Comparison of ENCODE assay signal across 17 cellular contexts in the genomic region with DNA sequence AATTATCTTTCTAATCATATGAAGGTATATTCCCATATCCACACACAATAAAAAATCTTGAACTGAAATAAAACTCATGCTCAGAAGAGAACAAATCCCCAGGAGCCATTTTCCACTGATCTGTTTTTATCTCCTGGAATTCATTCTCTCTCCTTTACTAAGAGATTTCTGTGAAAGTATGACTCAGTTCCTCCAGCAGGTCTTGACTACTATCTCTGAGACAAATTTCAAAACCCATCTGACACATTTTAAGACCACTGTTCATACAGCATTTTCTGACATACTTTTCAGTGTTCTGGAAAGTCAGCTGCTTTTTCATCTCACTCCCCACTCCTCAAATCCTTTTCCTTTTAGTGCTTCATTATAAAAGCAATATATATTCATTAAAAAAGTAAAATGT.
A peak's percentile ranks its signal among the peaks of the same experiment; 100 is the strongest.
DNase-seq lines count a peak whose midpoint lies in the region; ATAC-seq and TF ChIP-seq lines count a peak whose summit lies in the region.
"Had no signal": no experiment of that assay in that cellular context is flagged by ENCODE, and none has a peak within 500 bp of the region (broad histone marks: within the 10 kb centered on the region; RNA-seq: fewer than 3 reads in every experiment).

No MANE protein-coding gene starts in this region.

- no peak overlapping the region for H2AK9ac ChIP-seq in IMR-90 (replicated peaks; ENCODE audit: low read depth, low read length, poor library complexity)

- H2BK120ac ChIP-seq in IMR-90 (ENCODE audit: low read depth, low read length), result no peak overlapping the region

- ATAC-seq in IMR-90 (ENCODE audit: low read depth), result peak; percentile 56
- no peak for ATAC-seq in GM21390 (IDR thresholded peaks at IDR 0.05; ENCODE audit: unreplicated experiment)
- ATAC-seq in Right ventricle myocardium inferior, result no peak
- ATAC-seq in HG03460 (IDR thresholded peaks at IDR 0.05; ENCODE audit: unreplicated experiment), result no peak
- ATAC-seq: body of pancreas had no signal

- H3K14ac ChIP-seq in IMR-90 (replicated peaks; ENCODE audit: low read depth, low read length), result no peak overlapping the region

- H3K4me3 ChIP-seq in IMR-90 (ENCODE audit: insufficient read depth, low read depth, low read length) (no peak overlapping the region), brain microvascular endothelial cell (ENCODE audit: low read depth, low read length) (no peak overlapping the region)
- H3K4me3 ChIP-seq: body of pancreas, Peyer's patch had no signal

- no TSS peak for BruUV-seq in IMR-90 (replicated peaks; lab: Mats Ljungman, UMichigan)

- POLR2A ChIA-PET in IMR-90 (lab: Charles Lee; ENCODE audit: unreplicated experiment), result no interaction called here

- peaks cover 2% of the 10 kb centered on the region for H3K4me1 ChIP-seq in IMR-90 (ENCODE audit: control insufficient read depth, insufficient read depth, low read length)
- H3K4me1 ChIP-seq: body of pancreas, Peyer's patch had no signal

- no peak for TF ChIP-seq RAD21 in IMR-90 (IDR thresholded peaks at IDR 0.05; ENCODE audit: low read length)

- no peak overlapping the region for H2BK5ac ChIP-seq in IMR-90 (ENCODE audit: low read depth, low read length, poor library complexity, severe bottlenecking)

- no peak overlapping the region for H2AK5ac ChIP-seq in IMR-90 (ENCODE audit: low read depth, low read length)

- H3K23ac ChIP-seq in IMR-90 (ENCODE audit: low read depth, low read length), result no peak overlapping the region

- H4K8ac ChIP-seq in IMR-90 (ENCODE audit: low read depth in 2 of 2, low read length in 2 of 2), result no peak overlapping the region

- H3K36me3 ChIP-seq in IMR-90 (ENCODE audit: control insufficient read depth, insufficient read depth, low read length) (no peaks in the 10 kb centered on the region), brain microvascular endothelial cell (replicated peaks) (no peaks in the 10 kb centered on the region)
- H3K36me3 ChIP-seq: Peyer's patch had no signal

- H3K27me3 Mint-ChIP-seq in mesothelial cell of epicardium (ENCODE audit: low read depth), result no peaks in the 10 kb centered on the region
- H3K27me3 Mint-ChIP-seq: activated CD4-positive, alpha-beta T cell treated with anti-CD3 and anti-CD28 coated beads, Interleukin-2, amount 10 ng/mL, durations not matched to agents 7 days and 5 days; B cell had no signal

- CTCF ChIA-PET in IMR-90 (lab: Yijun Ruan, JAX), result interaction anchor here (0.7 kb wide), 1 partner anchor 477 kb away, joined by 3 read pairs; no protein-coding TSS in a partner anchor

- no peak overlapping the region for H3K27ac ChIP-seq in IMR-90 (ENCODE audit: insufficient read depth, low read length)
- H3K27ac ChIP-seq in brain microvascular endothelial cell, result no peak overlapping the region
- H3K27ac ChIP-seq: body of pancreas, Peyer's patch had no signal

- no peak overlapping the region for H2BK20ac ChIP-seq in IMR-90 (ENCODE audit: low read depth, low read length)

- no peaks in the 10 kb centered on the region for H3K79me1 ChIP-seq in IMR-90 (ENCODE audit: low read depth in 1 of 2, low read length in 2 of 2)

- no peak for TF ChIP-seq POLR2A in IMR-90 (IDR thresholded peaks at IDR 0.05; ENCODE audit: low read depth, low read length)

- no peak overlapping the region for H4K91ac ChIP-seq in IMR-90 (ENCODE audit: insufficient read depth, low read depth, low read length)

- no peak overlapping the region for H3K18ac ChIP-seq in IMR-90 (ENCODE audit: low read depth, low read length)

- no peak overlapping the region for H3K9ac ChIP-seq in IMR-90 (ENCODE audit: low read depth, low read length)

- H4K20me1 ChIP-seq in IMR-90 (ENCODE audit: insufficient read depth, low read length), result no peaks in the 10 kb centered on the region

- in situ Hi-C loops in IMR-90 (cut with MboI; ENCODE audit: low sequenced_read_pairs), result no loop called here
- in situ Hi-C loops in brain microvascular endothelial cell (cut with HindIII; ENCODE audit: low pct_ligation_motif_present, low sequenced_read_pairs), result no loop called here

- H3K4me3 Mint-ChIP-seq in mesothelial cell of epicardium, result no peak overlapping the region
- H3K4me3 Mint-ChIP-seq: activated CD4-positive, alpha-beta T cell treated with anti-CD3 and anti-CD28 coated beads, Interleukin-2, amount 10 ng/mL, durations not matched to agents 7 days and 5 days; B cell had no signal

- H3K9me3 ChIP-seq in IMR-90 (ENCODE audit: control insufficient read depth, insufficient read depth, low read length), result no peaks in the 10 kb centered on the region
- H3K9me3 ChIP-seq: body of pancreas, Peyer's patch had no signal

- H3K27ac Mint-ChIP-seq in mesothelial cell of epicardium, result peak overlapping the region; percentile 86
- H3K27ac Mint-ChIP-seq: activated CD4-positive, alpha-beta T cell treated with anti-CD3 and anti-CD28 coated beads, Interleukin-2, amount 10 ng/mL, durations not matched to agents 7 days and 5 days; activated T-helper 2 cell treated with anti-CD3 and anti-CD28 coated beads, Interferon-gamma antibody, Interleukin-2, Interleukin-4, amounts not matched to agents 10 μg/mL and 5 μg/mL and 100 μg/mL, durations not matched to agents 14 hours and 24 hours and 36 hours; B cell had no signal

- DNase-seq in EH (ENCODE audit: low read depth), result peak; percentile 69
- peak; percentile 72 for DNase-seq in IMR-90
- peak; percentile 27 for DNase-seq in brain microvascular endothelial cell
- no peak for DNase-seq in mesothelial cell of epicardium (ENCODE audit: low spot score in 2 of 2, unreplicated experiment in 2 of 2)
- DNase-seq in cerebellum (ENCODE audit: low spot score), result no peak
- DNase-seq in Right ventricle myocardium inferior (ENCODE audit: missing footprints), result no peak
- DNase-seq: activated CD4-positive, alpha-beta T cell treated with anti-CD3 and anti-CD28 coated beads, Interleukin-2, amount 10 ng/mL, durations not matched to agents 7 days and 5 days; body of pancreas; Kasumi-1; kidney glomerular epithelial cell; NCI-H2029; NCI-H526; Peyer's patch had no signal

- intact Hi-C loops in IMR-90 (cut with micrococcal nuclease) (no loop called here), Right ventricle myocardium inferior (cut with DNase I) (no loop called here)

- H3K9me3 Mint-ChIP-seq in mesothelial cell of epicardium, result peaks cover 8% of the 10 kb centered on the region
- H3K9me3 Mint-ChIP-seq: activated CD4-positive, alpha-beta T cell treated with anti-CD3 and anti-CD28 coated beads, Interleukin-2, amount 10 ng/mL, durations not matched to agents 7 days and 5 days; activated T-helper 2 cell treated with anti-CD3 and anti-CD28 coated beads, Interferon-gamma antibody, Interleukin-2, Interleukin-4, amounts not matched to agents 10 μg/mL and 5 μg/mL and 100 μg/mL, durations not matched to agents 14 hours and 24 hours and 36 hours had no signal

- no peak overlapping the region for H3K4ac ChIP-seq in IMR-90 (ENCODE audit: low read depth, low read length)

- no peaks in the 10 kb centered on the region for H3K9me1 ChIP-seq in IMR-90 (ENCODE audit: insufficient read depth, low read length)

- no peak overlapping the region for H2AFZ ChIP-seq in IMR-90 (replicated peaks; ENCODE audit: low read length, poor library complexity)

- H3K36me3 Mint-ChIP-seq in mesothelial cell of epicardium, result no peaks in the 10 kb centered on the region

- dilution Hi-C loops in IMR-90 (cut with HindIII; ENCODE audit: low sequenced_read_pairs, unreplicated experiment), result no loop called here

- H3K4me2 ChIP-seq in IMR-90 (ENCODE audit: low read depth, low read length), result no peak overlapping the region

- H3K56ac ChIP-seq in IMR-90 (ENCODE audit: extremely low read depth, insufficient read depth, low read length), result no peak overlapping the region

- H3K27me3 ChIP-seq in IMR-90 (ENCODE audit: control insufficient read depth, insufficient read depth, low read length) (no peaks in the 10 kb centered on the region), brain microvascular endothelial cell (replicated peaks) (no peaks in the 10 kb centered on the region)
- H3K27me3 ChIP-seq: body of pancreas, Peyer's patch had no signal

- H2BK15ac ChIP-seq in IMR-90 (ENCODE audit: low read depth, low read length), result no peak overlapping the region

- H4K5ac ChIP-seq in IMR-90 (ENCODE audit: low read depth, low read length), result no peak overlapping the region

- H3K4me1 Mint-ChIP-seq in mesothelial cell of epicardium, result peaks cover 20% of the 10 kb centered on the region
- H3K4me1 Mint-ChIP-seq: B cell had no signal

- TF ChIP-seq CTCF in IMR-90 (conservative IDR thresholded peaks at IDR 0.05; ENCODE audit: low read depth, low read length), result no peak
- no peak for TF ChIP-seq CTCF in brain microvascular endothelial cell (IDR thresholded peaks at IDR 0.05; ENCODE audit: low read depth, low read length, missing control alignments)
- no peak for TF ChIP-seq CTCF in mesothelial cell of epicardium (IDR thresholded peaks at IDR 0.05; ENCODE audit: unreplicated experiment)

TF ChIP-seq in IMR-90, 13 proteins besides CTCF, POLR2A, EP300 and RAD21 (continues in another document):
- TF ChIP-seq SMC3 (IDR thresholded peaks at IDR 0.05; ENCODE audit: low read depth, low read length) (no peak), CHD1 (IDR thresholded peaks at IDR 0.05; ENCODE audit: low read depth, low read length) (no peak), BHLHE40 (IDR thresholded peaks at IDR 0.05; ENCODE audit: low read depth, low read length) (no peak), MAFK (IDR thresholded peaks at IDR 0.05; ENCODE audit: low read depth, low read length) (no peak), RFX5 (IDR thresholded peaks at IDR 0.05; ENCODE audit: low read depth, low read length) (no peak), FOS (IDR thresholded peaks at IDR 0.05; ENCODE audit: low read depth, low read length) (0 out of 2 replicates have a peak, but pooled peaks have one; percentile 7), CEBPB (IDR thresholded peaks at IDR 0.05; ENCODE audit: low read depth, low read length) (peak; percentile 3; the same call in 1 of the 2 replicates), NFE2L2 (IDR thresholded peaks at IDR 0.05; ENCODE audit: low read depth, low read length) (no peak)
- TF ChIP-seq, protein P1, sequence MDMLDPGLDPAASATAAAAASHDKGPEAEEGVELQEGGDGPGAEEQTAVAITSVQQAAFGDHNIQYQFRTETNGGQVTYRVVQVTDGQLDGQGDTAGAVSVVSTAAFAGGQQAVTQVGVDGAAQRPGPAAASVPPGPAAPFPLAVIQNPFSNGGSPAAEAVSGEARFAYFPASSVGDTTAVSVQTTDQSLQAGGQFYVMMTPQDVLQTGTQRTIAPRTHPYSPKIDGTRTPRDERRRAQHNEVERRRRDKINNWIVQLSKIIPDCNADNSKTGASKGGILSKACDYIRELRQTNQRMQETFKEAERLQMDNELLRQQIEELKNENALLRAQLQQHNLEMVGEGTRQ (IDR thresholded peaks at IDR 0.05; ENCODE audit: low read depth, low read length), result no peak

Comparison
In these comparisons a context has a peak if more than half of its experiments do, and no peak if none do; other contexts are left out.
1. DNase-seq: peak in EH (single experiment), IMR-90 (single experiment) and brain microvascular endothelial cell (single experiment); none in mesothelial cell of epicardium (0 of 2), cerebellum (single experiment) and Right ventricle myocardium inferior (single experiment).